Comparison of ENCODE assay signal across 10 cellular contexts in genomic region chr6:49978332-49979226, GRCh38. TPM values are rescaled to one million over a fixed set of nuclear protein-coding genes. Genes with fewer than 3 reads are reported as not detected.
DNase-seq lines count a peak whose midpoint lies in the region; ATAC-seq and TF ChIP-seq lines count a peak whose summit lies in the region.
"Had no signal": no experiment of that assay in that cellular context is flagged by ENCODE, and none has a peak within 500 bp of the region (broad histone marks: within the 10 kb centered on the region; RNA-seq: fewer than 3 reads in every experiment).

No MANE protein-coding gene starts in this region.

- H3K4me3 ChIP-seq in endocrine pancreas (ENCODE audit: control insufficient read depth, insufficient read depth, low read length) (peak overlapping the region; percentile 59), right cardiac atrium (ENCODE audit: low read length) (no peak overlapping the region)

- TF ChIP-seq POLR2A in erythroblast (IDR thresholded peaks at IDR 0.05; ENCODE audit: low read length), result no peak

- WGBS in right cardiac atrium, result 43% methylated on average over 3 of the region's 3 CpGs

- ATAC-seq in GM18499 (IDR thresholded peaks at IDR 0.05; ENCODE audit: insufficient read depth, unreplicated experiment), result peak; percentile 40
- ATAC-seq in GM19468 (IDR thresholded peaks at IDR 0.05; ENCODE audit: extremely low read depth, unreplicated experiment), result peak; percentile 41
- peak; percentile 58 for ATAC-seq in HG03196 (IDR thresholded peaks at IDR 0.05; ENCODE audit: unreplicated experiment)
- no peak for ATAC-seq in right cardiac atrium

- no peaks in the 10 kb centered on the region for H3K27me3 ChIP-seq in endocrine pancreas (ENCODE audit: control insufficient read depth, insufficient read depth, low read length)
- no peaks in the 10 kb centered on the region for H3K27me3 ChIP-seq in right cardiac atrium (ENCODE audit: control insufficient read depth, insufficient read depth)

- H3K36me3 ChIP-seq in endocrine pancreas (ENCODE audit: control insufficient read depth, insufficient read depth, low read length), result no peaks in the 10 kb centered on the region

- no peak overlapping the region for H3K27ac ChIP-seq in right cardiac atrium (ENCODE audit: low read length)

- DNase-seq in NCI-H1694 (lab: John Stamatoyannopoulos, UW) (no peak), erythroblast (lab: John Stamatoyannopoulos, UW) (no peak), GM19240 (ENCODE audit: insufficient read length, low spot score) (no peak), right cardiac atrium (no peak)
- DNase-seq: SIG-M5 had no signal

- intact Hi-C loops in right cardiac atrium (cut with DNase I), result no loop called here

- H3K9me3 ChIP-seq in endocrine pancreas (ENCODE audit: control insufficient read depth, low read length) (no peaks in the 10 kb centered on the region), right cardiac atrium (ENCODE audit: control insufficient read depth, low read length) (no peaks in the 10 kb centered on the region)

- no peak overlapping the region for H3K9ac ChIP-seq in endocrine pancreas (ENCODE audit: control insufficient read depth, insufficient read depth, low read length)

- no peaks in the 10 kb centered on the region for H3K4me1 ChIP-seq in endocrine pancreas (ENCODE audit: control insufficient read depth, insufficient read depth, low read length)
- H3K4me1 ChIP-seq in right cardiac atrium (ENCODE audit: control insufficient read depth, insufficient read depth, low read length), result no peaks in the 10 kb centered on the region

RNA-seq across cellular contexts. Expression of gene DEFB113, which starts 9.2 kb away (rescaled TPM):
- not detected for total RNA-seq in right cardiac atrium
- polyA plus RNA-seq in right cardiac atrium, result not detected
- total RNA-seq: myocyte had no signal

RNA-seq across cellular contexts. Expression of gene DEFB114, which starts 14.6 kb away (rescaled TPM):
- total RNA-seq in right cardiac atrium, result not detected
- not detected for polyA plus RNA-seq in right cardiac atrium
- total RNA-seq: myocyte had no signal

RNA-seq across cellular contexts. Expression of gene DEFB110, which starts 43.2 kb away (rescaled TPM):
- not detected for total RNA-seq in right cardiac atrium
- polyA plus RNA-seq in right cardiac atrium, result not detected
- total RNA-seq: myocyte had no signal

Comparison
In these comparisons a context has a peak if more than half of its experiments do, and no peak if none do; other contexts are left out.
1. ATAC-seq: peak in GM18499 (single experiment), GM19468 (single experiment) and HG03196 (single experiment); none in right cardiac atrium (0 of 2).